ENCODE assay signal across 14 cellular contexts in the genomic region with DNA sequence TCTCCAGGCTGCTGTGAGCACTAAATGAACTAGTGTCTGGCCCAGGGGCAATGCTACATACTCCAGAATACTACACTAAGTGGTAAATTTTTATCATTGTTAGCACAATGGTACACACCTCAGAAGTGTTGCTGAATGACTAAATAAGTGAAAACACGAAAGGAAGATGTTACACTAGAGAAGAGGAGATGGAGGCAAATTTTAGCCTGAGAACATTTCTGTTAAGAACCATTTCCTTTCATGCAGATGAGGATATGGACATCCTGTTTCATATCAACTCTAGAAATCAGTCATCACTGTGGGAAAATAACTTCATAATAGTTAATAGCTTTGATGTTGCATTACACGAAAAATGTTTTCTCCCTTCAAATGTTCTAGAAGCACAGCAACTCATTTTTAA.
DNase-seq lines count a peak whose midpoint lies in the region; ATAC-seq, FAIRE-seq and TF ChIP-seq lines count a peak whose summit lies in the region.
"Had no signal": no experiment of that assay in that cellular context is flagged by ENCODE, and none has a peak within 500 bp of the region (broad histone marks: within the 10 kb centered on the region; RNA-seq: fewer than 3 reads in every experiment).

No MANE protein-coding gene starts in this region.

- CTCF ChIA-PET in GM12878 (lab: Yijun Ruan, JAX), result interaction anchor here (0.9 to 4.5 kb wide), 3 partner anchors 165 to 221 kb away, joined by 6 to 30 read pairs (median 21); a partner anchor contains a TSS

- no peaks in the 10 kb centered on the region for H3K9me2 ChIP-seq in MM.1S (replicated peaks; ENCODE audit: insufficient read depth, low read length)

- H3K4me2 ChIP-seq in GM12878 (ENCODE audit: control insufficient read depth, insufficient read depth) (0 out of 2 replicates have a peak overlapping the region, but pooled peaks have one; percentile 22), MM.1S (ENCODE audit: low read depth, low read length) (no peak overlapping the region)

- RAD21 ChIA-PET in GM12878 (lab: Charles Lee; ENCODE audit: unreplicated experiment), result interaction anchor here (1.0 to 4.1 kb wide), 3 partner anchors 10 to 211 kb away, joined by 4 to 31 read pairs (median 5); no protein-coding TSS in a partner anchor

- intact Hi-C loops in GM12878 (cut with micrococcal nuclease; ENCODE audit: unreplicated experiment), result no loop called here

- H3K36me3 ChIP-seq in GM12878 (ENCODE audit: control insufficient read depth in 2 of 2, insufficient read depth in 2 of 2, low read length in 1 of 2) (peaks cover 0 to 22% of the 10 kb centered on the region in 2 experiments; a peak in 2 of 4 replicates), MM.1S (replicated peaks; ENCODE audit: insufficient read depth, low read length) (no peaks in the 10 kb centered on the region)
- H3K36me3 ChIP-seq: tibial artery had no signal

- POLR2A ChIA-PET in GM12878 (lab: Charles Lee), result interaction anchor here (1.4 kb wide), 1 partner anchor 211 kb away, joined by 5 read pairs; no protein-coding TSS in a partner anchor

- H3K27ac ChIP-seq in GM12878 (ENCODE audit: control insufficient read depth, insufficient read depth) (no peak overlapping the region), MM.1S (ENCODE audit: low read length) (no peak overlapping the region)
- H3K27ac ChIP-seq: tibial artery had no signal

- TF ChIP-seq CTCF in GM12878 (IDR thresholded peaks at IDR 0.05 in 2 of 3, conservative IDR thresholded peaks at IDR 0.05 in 1 of 3; ENCODE audit: control insufficient read depth in 2 of 3, extremely low read depth in 1 of 3, insufficient read depth in 1 of 3, low read depth in 3 of 3, low read length in 3 of 3) (no peak), MM.1S (IDR thresholded peaks at IDR 0.05; ENCODE audit: low read length) (no peak)

- H2AFZ ChIP-seq in GM12878 (ENCODE audit: control insufficient read depth, low read depth, low read length) (no peak overlapping the region), MM.1S (ENCODE audit: low read length) (no peak overlapping the region)

- FAIRE-seq in GM12878 (lab: Jason Lieb, UNC), result no peak

- ATAC-seq in GM18502 (IDR thresholded peaks at IDR 0.05; ENCODE audit: poor library complexity, unreplicated experiment), result peak; percentile 37
- peak; percentile 37 for ATAC-seq in GM19452 (IDR thresholded peaks at IDR 0.05; ENCODE audit: unreplicated experiment)
- ATAC-seq in HG03196 (IDR thresholded peaks at IDR 0.05; ENCODE audit: unreplicated experiment), result peak; percentile 45
- peak; percentile 11 for ATAC-seq in GM12878
- ATAC-seq: left cardiac atrium had no signal

- H3K4me1 ChIP-seq in GM12878 (ENCODE audit: control insufficient read depth, insufficient read depth, low read length) (peaks cover 36% of the 10 kb centered on the region), MM.1S (ENCODE audit: low read length) (peaks cover 57% of the 10 kb centered on the region)

- DNase-seq in GM12878 (ENCODE audit: low read depth, low spot score) (no peak), ACHN (no peak), NCI-H510A treated with DMSO at 0.1 percent for 48 hours (lab: John Stamatoyannopoulos, UW) (no peak), HCEC 1CT (no peak), MM.1S (no peak)
- DNase-seq: activated effector memory CD4-positive, alpha-beta T cell treated with Interleukin-2 at 50 U/mL for 16 hours; Caco-2; glutamatergic neuron; left cardiac atrium; NCI-H446; tibial artery had no signal

- in situ Hi-C loops in GM12878 (cut with MboI) (no loop called here), ACHN (cut with HindIII; ENCODE audit: low pct_ligation_motif_present, low pct_unique_long_range_greater_than_20kb, low sequenced_read_pairs) (no loop called here)

- 3% methylated on average over 2 of the region's 2 CpGs for whole genome bisulfite sequencing in GM12878 (ENCODE audit: insufficient coverage, insufficient replicate concordance, low lambda C conversion rate, missing lambda C conversion rate)

- TF ChIP-seq RAD21 in GM12878 (IDR thresholded peaks at IDR 0.05; ENCODE audit: insufficient read depth, low read depth, low read length), result no peak

- SMC1A ChIA-PET in GM12878 (lab: Charles Lee; ENCODE audit: uncharacterized antibody, unreplicated experiment), result interaction anchor here (0.9 to 2.9 kb wide), 5 partner anchors 10 to 168 kb away, joined by 3 to 17 read pairs (median 10); no protein-coding TSS in a partner anchor

- peaks cover 15% of the 10 kb centered on the region for H3F3A ChIP-seq in MM.1S (ENCODE audit: insufficient read depth, low read length)

- no peak for TF ChIP-seq POLR2A in GM12878 (IDR thresholded peaks at IDR 0.05; ENCODE audit: low read depth, low read length)

- BruUV-seq in GM12878 (replicated peaks; lab: Mats Ljungman, UMichigan), result no TSS peak

- H3K4me3 ChIP-seq in GM12878 (no peak overlapping the region), MM.1S (ENCODE audit: low read length) (no peak overlapping the region)
- H3K4me3 ChIP-seq: tibial artery had no signal

- H4K20me1 ChIP-seq in GM12878 (ENCODE audit: control insufficient read depth, insufficient read depth) (no peaks in the 10 kb centered on the region), MM.1S (ENCODE audit: insufficient read depth, low read length) (no peaks in the 10 kb centered on the region)

- H3K9me3 ChIP-seq in GM12878 (replicated peaks; ENCODE audit: control insufficient read depth, insufficient read depth, low read length), result no peaks in the 10 kb centered on the region; the same call in 2 of the 3 replicates
- H3K9me3 ChIP-seq in MM.1S (replicated peaks; ENCODE audit: insufficient read depth, low read length), result no peaks in the 10 kb centered on the region
- H3K9me3 ChIP-seq: Caco-2, tibial artery had no signal

- no peaks in the 10 kb centered on the region for H3K79me2 ChIP-seq in GM12878 (ENCODE audit: control insufficient read depth, insufficient read depth, low read length)
- no peaks in the 10 kb centered on the region for H3K79me2 ChIP-seq in MM.1S (ENCODE audit: low read length)

- H3K27me3 ChIP-seq in GM12878 (replicated peaks in 1 of 2; ENCODE audit: control insufficient read depth in 2 of 2, insufficient read depth in 2 of 2, low read length in 1 of 2) (no peaks in the 10 kb centered on the region), MM.1S (replicated peaks; ENCODE audit: insufficient read depth, low read length) (no peaks in the 10 kb centered on the region)
- H3K27me3 ChIP-seq: tibial artery had no signal

- no peak for TF ChIP-seq EP300 in GM12878 (IDR thresholded peaks at IDR 0.05; ENCODE audit: borderline replicate concordance in 1 of 2, control insufficient read depth in 1 of 2, low read depth in 2 of 2, low read length in 2 of 2)

- H3K9ac ChIP-seq in GM12878 (ENCODE audit: control insufficient read depth, insufficient read depth, low read length) (no peak overlapping the region), MM.1S (ENCODE audit: low read length) (no peak overlapping the region)

TF ChIP-seq in GM12878, 131 proteins besides CTCF, POLR2A, EP300 and RAD21 (continues in another document):
- TF ChIP-seq ETV6 (conservative IDR thresholded peaks at IDR 0.05 in 1 of 2, IDR thresholded peaks at IDR 0.05 in 1 of 2; ENCODE audit: borderline replicate concordance in 1 of 2, low read depth in 1 of 2), result peak in 1 of 2 experiments; percentile 55; a peak in 1 of 4 replicates
- TF ChIP-seq SRF (IDR thresholded peaks at IDR 0.05; ENCODE audit: low read depth in 2 of 2, low read length in 2 of 2), result no peak
- TF ChIP-seq SREBF1 (IDR thresholded peaks at IDR 0.05; ENCODE audit: low read length), result peak; percentile 62; the same call in 1 of the 2 replicates
- TF ChIP-seq IRF4 (IDR thresholded peaks at IDR 0.05; ENCODE audit: low read depth, low read length), result peak; percentile 81; the same call in 1 of the 2 replicates
- TF ChIP-seq, protein P1, sequence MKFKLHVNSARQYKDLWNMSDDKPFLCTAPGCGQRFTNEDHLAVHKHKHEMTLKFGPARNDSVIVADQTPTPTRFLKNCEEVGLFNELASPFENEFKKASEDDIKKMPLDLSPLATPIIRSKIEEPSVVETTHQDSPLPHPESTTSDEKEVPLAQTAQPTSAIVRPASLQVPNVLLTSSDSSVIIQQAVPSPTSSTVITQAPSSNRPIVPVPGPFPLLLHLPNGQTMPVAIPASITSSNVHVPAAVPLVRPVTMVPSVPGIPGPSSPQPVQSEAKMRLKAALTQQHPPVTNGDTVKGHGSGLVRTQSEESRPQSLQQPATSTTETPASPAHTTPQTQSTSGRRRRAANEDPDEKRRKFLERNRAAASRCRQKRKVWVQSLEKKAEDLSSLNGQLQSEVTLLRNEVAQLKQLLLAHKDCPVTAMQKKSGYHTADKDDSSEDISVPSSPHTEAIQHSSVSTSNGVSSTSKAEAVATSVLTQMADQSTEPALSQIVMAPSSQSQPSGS (IDR thresholded peaks at IDR 0.05; ENCODE audit: low read length), result 0 out of 2 replicates have a peak, but pooled peaks have one; percentile 29
- no peak for TF ChIP-seq SREBF2 (IDR thresholded peaks at IDR 0.05; ENCODE audit: low read length)
- TF ChIP-seq NFIC (IDR thresholded peaks at IDR 0.05; ENCODE audit: low read depth, low read length), result peak; percentile 71
- TF ChIP-seq JUNB (IDR thresholded peaks at IDR 0.05), result peak; percentile 85
- TF ChIP-seq POU2F2 (IDR thresholded peaks at IDR 0.05; ENCODE audit: borderline replicate concordance, low read depth, low read length), result peak; percentile 76; the same call in 2 of the 3 replicates
- peak; percentile 55; the same call in 1 of the 2 replicates for TF ChIP-seq FOXM1 (IDR thresholded peaks at IDR 0.05; ENCODE audit: low read depth, low read length)
- TF ChIP-seq BCL11A (IDR thresholded peaks at IDR 0.05; ENCODE audit: low read depth, low read length), result no peak
- TF ChIP-seq, protein P2, sequence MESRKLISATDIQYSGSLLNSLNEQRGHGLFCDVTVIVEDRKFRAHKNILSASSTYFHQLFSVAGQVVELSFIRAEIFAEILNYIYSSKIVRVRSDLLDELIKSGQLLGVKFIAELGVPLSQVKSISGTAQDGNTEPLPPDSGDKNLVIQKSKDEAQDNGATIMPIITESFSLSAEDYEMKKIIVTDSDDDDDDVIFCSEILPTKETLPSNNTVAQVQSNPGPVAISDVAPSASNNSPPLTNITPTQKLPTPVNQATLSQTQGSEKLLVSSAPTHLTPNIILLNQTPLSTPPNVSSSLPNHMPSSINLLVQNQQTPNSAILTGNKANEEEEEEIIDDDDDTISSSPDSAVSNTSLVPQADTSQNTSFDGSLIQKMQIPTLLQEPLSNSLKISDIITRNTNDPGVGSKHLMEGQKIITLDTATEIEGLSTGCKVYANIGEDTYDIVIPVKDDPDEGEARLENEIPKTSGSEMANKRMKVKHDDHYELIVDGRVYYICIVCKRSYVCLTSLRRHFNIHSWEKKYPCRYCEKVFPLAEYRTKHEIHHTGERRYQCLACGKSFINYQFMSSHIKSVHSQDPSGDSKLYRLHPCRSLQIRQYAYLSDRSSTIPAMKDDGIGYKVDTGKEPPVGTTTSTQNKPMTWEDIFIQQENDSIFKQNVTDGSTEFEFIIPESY (IDR thresholded peaks at IDR 0.05), result no peak
- TF ChIP-seq ZNF217 (IDR thresholded peaks at IDR 0.05), result 0 out of 2 replicates have a peak, but pooled peaks have one; percentile 82
